In genomic region chr7:141742229-141742628, GRCh38 we compare ENCODE assay signal across 24 cellular contexts. TPM values are rescaled to one million over a fixed set of nuclear protein-coding genes. Genes with fewer than 3 reads are reported as not detected.
DNase-seq lines count a peak whose midpoint lies in the region; ATAC-seq and TF ChIP-seq lines count a peak whose summit lies in the region.
"Had no signal": no experiment of that assay in that cellular context is flagged by ENCODE, and none has a peak within 500 bp of the region (broad histone marks: within the 10 kb centered on the region; RNA-seq: fewer than 3 reads in every experiment).

No MANE protein-coding gene starts in this region.

- H3K27ac ChIP-seq in dorsolateral prefrontal cortex: no peak overlapping the region
- H3K27ac ChIP-seq: BLaER1, KMS-11, RWPE1 had no signal

- ATAC-seq in activated T-cell treated with anti-CD3 and anti-CD28 coated beads, Interleukin-2, amount 50 U/mL, for 72 hours (replicated peaks in 1 of 2): no peak
- no peak for ATAC-seq in activated T-helper 17 cell treated with anti-CD3 and anti-CD28 coated beads, Interleukin-2, amount 50 U/mL, for 72 hours (replicated peaks)
- no peak for ATAC-seq in stimulated activated memory B cell treated with anti-CD40 and anti-IgM and Interleukin-4, amounts not matched to agents 10 μg/mL and 1 μg/mL and 100 μg/mL, for 72 hours
- ATAC-seq in HG03354 (IDR thresholded peaks at IDR 0.05; ENCODE audit: poor library complexity, severe bottlenecking, unreplicated experiment): no peak
- ATAC-seq: Panc1 had no signal

- no peak for DNase-seq in activated T-cell treated with anti-CD3 and anti-CD28 coated beads, Interleukin-2, amount 50 U/mL, for 72 hours
- no peak for DNase-seq in activated T-cell treated with anti-CD3 and anti-CD28 coated beads, Interleukin-2, amount 50 U/mL, for 48 hours
- DNase-seq in choroid plexus epithelial cell (ENCODE audit: low read depth) (peak; percentile 2), GM13976 (ENCODE audit: low spot score) (no peak), dorsolateral prefrontal cortex (no peak)
- DNase-seq: CD4-positive, CD25-positive, alpha-beta regulatory T cell; NCI-H1048; NCI-H1417; NCI-H1694; NCI-H2081; NCI-H2171; NCI-H226; NCI-H510A; NCI-H69; SHP77 had no signal

- H3K9me3 Mint-ChIP-seq in activated T-cell treated with anti-CD3 and anti-CD28 coated beads, Interleukin-2, amount 50 U/mL, for 72 hours: no peaks in the 10 kb centered on the region
- no peaks in the 10 kb centered on the region for H3K9me3 Mint-ChIP-seq in activated T-helper 17 cell treated with anti-CD3 and anti-CD28 coated beads, Interleukin-2, amount 50 U/mL, for 72 hours
- H3K9me3 Mint-ChIP-seq in stimulated activated memory B cell treated with anti-CD40 and anti-IgM and Interleukin-4, amounts not matched to agents 10 μg/mL and 1 μg/mL and 100 μg/mL, for 72 hours: no peaks in the 10 kb centered on the region
- H3K9me3 Mint-ChIP-seq: CD4-positive, CD25-positive, alpha-beta regulatory T cell had no signal

- H3K36me3 Mint-ChIP-seq in activated T-cell treated with anti-CD3 and anti-CD28 coated beads, Interleukin-2, amount 50 U/mL, for 72 hours (ENCODE audit: insufficient read depth in 2 of 2): peaks cover 17 to 41% of the 10 kb centered on the region in 2 donors
- H3K36me3 Mint-ChIP-seq in activated T-helper 17 cell treated with anti-CD3 and anti-CD28 coated beads, Interleukin-2, amount 50 U/mL, for 72 hours (ENCODE audit: low read depth): peaks cover 96% of the 10 kb centered on the region
- peaks cover 60% of the 10 kb centered on the region for H3K36me3 Mint-ChIP-seq in stimulated activated memory B cell treated with anti-CD40 and anti-IgM and Interleukin-4, amounts not matched to agents 10 μg/mL and 1 μg/mL and 100 μg/mL, for 72 hours

- in situ Hi-C loops in GM13976 (cut with MboI; ENCODE audit: low sequenced_read_pairs, unreplicated experiment): no loop called here

- no peaks in the 10 kb centered on the region for H3K27me3 ChIP-seq in dorsolateral prefrontal cortex
- H3K27me3 ChIP-seq: BLaER1 had no signal

- intact Hi-C loops in dorsolateral prefrontal cortex (cut with DNase I): no loop called here

- H3K27ac Mint-ChIP-seq in activated T-cell treated with anti-CD3 and anti-CD28 coated beads, Interleukin-2, amount 50 U/mL, for 72 hours: peak overlapping the region; percentile 55
- H3K27ac Mint-ChIP-seq in activated T-helper 17 cell treated with anti-CD3 and anti-CD28 coated beads, Interleukin-2, amount 50 U/mL, for 72 hours: peak overlapping the region; percentile 40
- peak overlapping the region; percentile 42 for H3K27ac Mint-ChIP-seq in stimulated activated memory B cell treated with anti-CD40 and anti-IgM and Interleukin-4, amounts not matched to agents 10 μg/mL and 1 μg/mL and 100 μg/mL, for 72 hours

- TF ChIP-seq CTCF in choroid plexus epithelial cell (conservative IDR thresholded peaks at IDR 0.05; ENCODE audit: low read depth, low read length) (no peak), GM13976 (IDR thresholded peaks at IDR 0.05; ENCODE audit: borderline replicate concordance, control extremely low read depth, extremely low read depth, insufficient read depth, missing control alignments) (no peak), dorsolateral prefrontal cortex (IDR thresholded peaks at IDR 0.05 in 54 of 56, conservative IDR thresholded peaks at IDR 0.05 in 2 of 56; ENCODE audit: low read depth in 1 of 56, partially characterized antibody in 56 of 56) (no peak)

- H3K27me3 Mint-ChIP-seq in activated T-cell treated with anti-CD3 and anti-CD28 coated beads, Interleukin-2, amount 50 U/mL, for 72 hours (ENCODE audit: low read depth): no peaks in the 10 kb centered on the region
- H3K27me3 Mint-ChIP-seq in activated T-helper 17 cell treated with anti-CD3 and anti-CD28 coated beads, Interleukin-2, amount 50 U/mL, for 72 hours: no peaks in the 10 kb centered on the region
- no peaks in the 10 kb centered on the region for H3K27me3 Mint-ChIP-seq in stimulated activated memory B cell treated with anti-CD40 and anti-IgM and Interleukin-4, amounts not matched to agents 10 μg/mL and 1 μg/mL and 100 μg/mL, for 72 hours
- H3K27me3 Mint-ChIP-seq: CD4-positive, CD25-positive, alpha-beta regulatory T cell had no signal

- H3K4me3 ChIP-seq in choroid plexus epithelial cell (ENCODE audit: low read depth, low read length) (no peak overlapping the region), dorsolateral prefrontal cortex (no peak overlapping the region)
- H3K4me3 ChIP-seq: BLaER1 had no signal

- H3K4me1 Mint-ChIP-seq in activated T-cell treated with anti-CD3 and anti-CD28 coated beads, Interleukin-2, amount 50 U/mL, for 72 hours (ENCODE audit: low read depth): peaks cover 49% of the 10 kb centered on the region
- H3K4me1 Mint-ChIP-seq in activated T-helper 17 cell treated with anti-CD3 and anti-CD28 coated beads, Interleukin-2, amount 50 U/mL, for 72 hours: peaks cover 33% of the 10 kb centered on the region
- H3K4me1 Mint-ChIP-seq in stimulated activated memory B cell treated with anti-CD40 and anti-IgM and Interleukin-4, amounts not matched to agents 10 μg/mL and 1 μg/mL and 100 μg/mL, for 72 hours: peaks cover 49% of the 10 kb centered on the region

- H3K4me3 Mint-ChIP-seq in activated T-cell treated with anti-CD3 and anti-CD28 coated beads, Interleukin-2, amount 50 U/mL, for 72 hours: peak overlapping the region in 1 of 2 donors; percentile 29
- no peak overlapping the region for H3K4me3 Mint-ChIP-seq in activated T-helper 17 cell treated with anti-CD3 and anti-CD28 coated beads, Interleukin-2, amount 50 U/mL, for 72 hours
- no peak overlapping the region for H3K4me3 Mint-ChIP-seq in stimulated activated memory B cell treated with anti-CD40 and anti-IgM and Interleukin-4, amounts not matched to agents 10 μg/mL and 1 μg/mL and 100 μg/mL, for 72 hours
- H3K4me3 Mint-ChIP-seq: CD4-positive, CD25-positive, alpha-beta regulatory T cell had no signal

RNA-seq across cellular contexts. Expression of gene SSBP1, which starts 4.1 kb away (rescaled TPM):
- 100 to 1,000 TPM; 126 to 131 TPM for total RNA-seq in activated T-cell treated with anti-CD3 and anti-CD28 coated beads, Interleukin-2, amount 50 U/mL, for 72 hours
- 100 to 1,000 TPM; 139 to 213 TPM for total RNA-seq in activated T-helper 17 cell treated with anti-CD3 and anti-CD28 coated beads, Interleukin-2, amount 50 U/mL, for 72 hours
- total RNA-seq in dorsolateral prefrontal cortex: 10 to 100 TPM; 49.9 to 96.9 (median 80.2) TPM

RNA-seq across cellular contexts. Expression of gene TAS2R3, which starts 21.7 kb away (rescaled TPM):
- 1 to 10 TPM; 1.8 TPM for total RNA-seq in activated T-cell treated with anti-CD3 and anti-CD28 coated beads, Interleukin-2, amount 50 U/mL, for 72 hours
- 1 to 10 TPM; 1.4 to 3.8 TPM for total RNA-seq in activated T-helper 17 cell treated with anti-CD3 and anti-CD28 coated beads, Interleukin-2, amount 50 U/mL, for 72 hours
- total RNA-seq in dorsolateral prefrontal cortex: 10 to 100 TPM in 54 of 120 experiments, 1 to 10 TPM in 66; 4.1 to 20.0 (median 9.7) TPM

RNA-seq across cellular contexts. Expression of gene WEE2, which starts 34.1 kb away (rescaled TPM):
- total RNA-seq in activated T-cell treated with anti-CD3 and anti-CD28 coated beads, Interleukin-2, amount 50 U/mL, for 72 hours: not detected
- under 1 TPM in 1 of 2 donors, not detected in 1; 0.13 TPM for total RNA-seq in activated T-helper 17 cell treated with anti-CD3 and anti-CD28 coated beads, Interleukin-2, amount 50 U/mL, for 72 hours
- 1 to 10 TPM in 2 of 120 experiments, under 1 TPM in 56, not detected in 62; 0.11 to 1.2 (median 0.28) TPM for total RNA-seq in dorsolateral prefrontal cortex
- total RNA-seq: CD4-positive, CD25-positive, alpha-beta regulatory T cell; H4; SK-MEL-5 had no signal

RNA-seq across cellular contexts. Expression of gene TAS2R4, which starts 34.2 kb away (rescaled TPM):
- total RNA-seq in activated T-cell treated with anti-CD3 and anti-CD28 coated beads, Interleukin-2, amount 50 U/mL, for 72 hours: 1 to 10 TPM; 1.1 to 1.4 TPM
- 1 to 10 TPM; 1.3 to 2.8 TPM for total RNA-seq in activated T-helper 17 cell treated with anti-CD3 and anti-CD28 coated beads, Interleukin-2, amount 50 U/mL, for 72 hours
- total RNA-seq in dorsolateral prefrontal cortex: 10 to 100 TPM in 6 of 120 experiments, 1 to 10 TPM in 114; 3.4 to 15.8 (median 7.6) TPM
- total RNA-seq: H4 had no signal

RNA-seq across cellular contexts. Expression of gene DENND11, which starts 40.3 kb away (rescaled TPM):
- 10 to 100 TPM; 43.2 to 48.7 TPM for total RNA-seq in activated T-cell treated with anti-CD3 and anti-CD28 coated beads, Interleukin-2, amount 50 U/mL, for 72 hours
- total RNA-seq in activated T-helper 17 cell treated with anti-CD3 and anti-CD28 coated beads, Interleukin-2, amount 50 U/mL, for 72 hours: 10 to 100 TPM; 19.5 to 36.1 TPM
- total RNA-seq in dorsolateral prefrontal cortex: 10 to 100 TPM; 39.9 to 93.6 (median 55.5) TPM
